ENCODE assay signal across 23 cellular contexts in genomic region chr5:20145240-20145639, GRCh38.
"Had no signal": no experiment of that assay in that cellular context is flagged by ENCODE, and none has a peak within 500 bp of the region (broad histone marks: within the 10 kb centered on the region; RNA-seq: fewer than 3 reads in every experiment).

No MANE protein-coding gene starts in this region.

- DNase-seq: IMR-90, Karpas-422, KG1, MM.1S, NCI-H1092 treated with DMSO at 0.1 percent for 48 hours, NCI-H1436, NCI-H187, NCI-H2029, NCI-H2081 treated with DMSO at 0.1 percent for 48 hours, NCI-H2171, NCI-H226, NCI-H446, NCI-H510A, NCI-H524 treated with DMSO at 0.1 percent for 48 hours, NCI-H69, NCI-H774, PC-9, Peyer's patch, Right ventricle myocardium superior, SIG-M5 had no signal

- H2AFZ ChIP-seq: PC-9 had no signal

- H3K36me3 ChIP-seq: Peyer's patch, SJSA1 had no signal

- H3K9me3 ChIP-seq: Peyer's patch had no signal

- H3K4me3 ChIP-seq: PC-9, Peyer's patch, SJSA1, SK-N-MC had no signal

- H3K4me2 ChIP-seq: PC-9 had no signal

- H3K4me1 ChIP-seq: Peyer's patch, SJSA1 had no signal

- H3K27ac ChIP-seq: PC-9, Peyer's patch, SJSA1, SK-N-MC had no signal

- H3K27me3 ChIP-seq: Peyer's patch, SJSA1 had no signal

- ATAC-seq: HepG2 had no signal
